ENCODE assay signal across 21 cellular contexts in genomic region chr17:2691069-2691871, GRCh38. TPM values are rescaled to one million over a fixed set of nuclear protein-coding genes. Genes with fewer than 3 reads are reported as not detected.
A peak's percentile ranks its signal among the peaks of the same experiment; 100 is the strongest.
DNase-seq lines count a peak whose midpoint lies in the region; ATAC-seq and TF ChIP-seq lines count a peak whose summit lies in the region.
"Had no signal": no experiment of that assay in that cellular context is flagged by ENCODE, and none has a peak within 500 bp of the region (broad histone marks: within the 10 kb centered on the region; RNA-seq: fewer than 3 reads in every experiment).

No MANE protein-coding gene starts in this region.

- no peak for TF ChIP-seq POLR2A in testis (IDR thresholded peaks at IDR 0.05)

- H3K9me3 ChIP-seq in testis = no peaks in the 10 kb centered on the region

- TF ChIP-seq CTCF in testis (IDR thresholded peaks at IDR 0.05) = no peak

- ATAC-seq in HG03565 (IDR thresholded peaks at IDR 0.05; ENCODE audit: unreplicated experiment) = no peak
- no peak for ATAC-seq in GM21515 (IDR thresholded peaks at IDR 0.05; ENCODE audit: unreplicated experiment)

- DNase-seq in Daoy (ENCODE audit: low read depth) = peak; percentile 4
- peak; percentile 67 for DNase-seq in H7
- DNase-seq in iPS-NIHi7 (ENCODE audit: extremely low spot score) = peak; percentile 22
- peak; percentile 14 for DNase-seq in testis
- no peak for DNase-seq in anterior cingulate cortex (lab: John Stamatoyannopoulos, UW)
- DNase-seq: activated CD4-positive, alpha-beta T cell treated with anti-CD3 and anti-CD28 coated beads, Interleukin-2, amount 50 U/mL, for 4 hours; activated naive CD4-positive, alpha-beta T cell treated with Interleukin-2 at 50 U/mL for 16 hours; amygdala; CD4-positive, alpha-beta T cell; KG1; NCI-H146; NCI-H524; NK-92 treated with Interleukin-12 subunit alpha and Interleukin-12 subunit beta, amount 100 ng/mL, for 24 hours; SHP77 treated with DMSO at 0.1 percent for 48 hours; SW 1271; T1000 had no signal

- H3K36me3 ChIP-seq in H7 (replicated peaks; ENCODE audit: control insufficient read depth, insufficient read depth, low read length) (no peaks in the 10 kb centered on the region; the same call in 1 of the 2 replicates), testis (ENCODE audit: low read depth, missing control alignments) (no peaks in the 10 kb centered on the region)

- H3K4me3 ChIP-seq in H7 (ENCODE audit: insufficient read depth, low read depth, low read length) (no peak overlapping the region), testis (no peak overlapping the region)
- H3K4me3 ChIP-seq: lung had no signal

- intact Hi-C loops in testis (cut with DNase I; ENCODE audit: low total_unique reads) = no loop called here

- H3K27ac ChIP-seq in testis = no peak overlapping the region

- no peaks in the 10 kb centered on the region for H3K27me3 ChIP-seq in H7 (ENCODE audit: control insufficient read depth, insufficient read depth, low read length)
- H3K27me3 ChIP-seq in testis = no peaks in the 10 kb centered on the region

- 68 to 73% methylated on average over 36 to 54 of the region's 62 CpGs for WGBS in testis, 2 donors

- peaks cover 13% of the 10 kb centered on the region for H3K4me1 ChIP-seq in testis

RNA-seq across cellular contexts. Expression of gene CLUH, which starts 20.3 kb away (rescaled TPM):
- 41.2 and 47.9 TPM in 2 replicates for total RNA-seq in Daoy (2014; rRNA removed; shearing (Covaris generic))
- total RNA-seq in H7 (2014; rRNA removed; shearing (Covaris generic)) = 131 and 148 TPM in 2 replicates
- 100 to 1,000 TPM; 173 to 183 TPM for total RNA-seq in testis
- 60.1 TPM for polyA plus RNA-seq in testis (ENCODE audit: insufficient read depth, low read depth, low replicate concordance)

RNA-seq across cellular contexts. Expression of gene CCDC92B, which starts 58.2 kb away (rescaled TPM):
- not detected in 2 replicates for total RNA-seq in Daoy (2014; rRNA removed; shearing (Covaris generic))
- 2.5 and 3.7 TPM in 2 replicates for total RNA-seq in H7 (2014; rRNA removed; shearing (Covaris generic))
- 1 to 10 TPM; 3.9 to 4.0 TPM for total RNA-seq in testis
- polyA plus RNA-seq in testis (ENCODE audit: insufficient read depth, low read depth, low replicate concordance) = 2.2 TPM
- total RNA-seq: fibroblast of lung, kidney epithelial cell had no signal
- polyA plus RNA-seq: fibroblast of lung had no signal

Comparison
In these comparisons a context has a peak if more than half of its experiments do, and no peak if none do; other contexts are left out.
1. DNase-seq: peak in Daoy (single experiment), H7 (single experiment), iPS-NIHi7 (single experiment) and testis (single experiment); none in anterior cingulate cortex (0 of 58).